8 cellular contexts compared by ENCODE assay signal in the genomic region with DNA sequence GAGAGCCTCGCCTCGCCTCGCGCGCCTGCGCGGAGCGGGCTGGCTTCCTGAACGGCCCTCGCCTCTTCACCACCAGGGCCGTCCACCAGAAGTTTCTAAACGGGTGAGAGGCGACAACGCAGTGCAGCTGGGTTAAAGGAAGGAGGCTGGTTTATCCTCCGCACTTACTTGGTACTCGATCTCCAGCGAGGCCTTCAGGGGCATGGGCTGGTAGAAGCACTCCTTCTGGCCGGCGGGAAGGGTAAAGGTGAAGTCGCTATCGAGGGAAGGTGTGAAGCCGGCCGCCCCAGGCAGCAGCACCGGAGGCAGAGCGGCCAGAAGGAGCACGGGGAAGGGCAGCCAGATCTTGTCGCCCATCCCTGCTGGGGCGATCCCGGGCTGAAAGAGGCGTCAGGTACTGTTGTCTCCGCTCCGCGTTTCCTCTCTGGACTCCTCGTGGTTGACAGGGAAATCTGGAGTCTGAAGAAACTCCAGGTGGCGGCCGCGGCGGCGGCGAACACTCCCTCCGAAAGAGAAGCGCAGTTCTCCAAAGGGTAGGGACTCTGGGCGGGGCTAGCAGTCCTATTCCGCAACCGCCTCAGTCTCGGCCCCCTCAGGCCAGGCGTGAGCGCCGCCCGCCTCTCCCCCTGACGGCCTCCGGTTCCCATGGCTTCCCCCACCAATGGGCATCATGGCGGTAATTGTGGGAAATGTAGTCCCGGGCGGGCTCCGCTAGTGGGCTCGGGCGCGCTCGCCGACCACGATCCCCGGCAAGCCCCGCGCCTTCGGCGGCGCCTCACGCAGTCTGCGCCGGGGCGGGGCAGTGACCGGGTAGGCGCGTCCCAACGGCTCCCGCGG. TPM values are rescaled to one million over a fixed set of nuclear protein-coding genes. Genes with fewer than 3 reads are reported as not detected.
DNase-seq lines count a peak whose midpoint lies in the region; ATAC-seq and TF ChIP-seq lines count a peak whose summit lies in the region.

Gene TMED5 (minus strand): TSS at position 528 of the 837 bp plus-strand sequence. CDS start 171 bp downstream, at position 357.

- ATAC-seq in CD4-positive, alpha-beta T cell (ENCODE audit: poor library complexity) = peak; percentile 78
- peak; percentile 86 for ATAC-seq in GM19397 (IDR thresholded peaks at IDR 0.05; ENCODE audit: unreplicated experiment)
- ATAC-seq in HG03571 (IDR thresholded peaks at IDR 0.05; ENCODE audit: unreplicated experiment) = peak; percentile 83
- peak; percentile 98 for ATAC-seq in left lung

- POLR2A ChIA-PET in CD4-positive, alpha-beta T cell (lab: Charles Lee) = interaction anchor here (1.0 to 2.3 kb wide), 4 partner anchors 10 to 166 kb away, joined by 3 to 9 read pairs (median 6); partner anchors contain the start of genes DR1 and MTF2

- H3K27ac ChIP-seq in CD4-positive, alpha-beta T cell (ENCODE audit: low read depth, low read length) = peak within 1 kb of the TSS; percentile 98
- H3K27ac ChIP-seq in left lung = peak within 1 kb of the TSS; percentile 98 to 99

- no peaks in the 10 kb centered on the region for H3K27me3 Mint-ChIP-seq in CD4-positive, alpha-beta T cell

- H3K36me3 Mint-ChIP-seq in CD4-positive, alpha-beta T cell (ENCODE audit: low read depth) = peaks cover 37% of the 10 kb centered on the region

- peaks cover 9 to 50% of the 10 kb centered on the region in 2 donors for H3K4me1 ChIP-seq in left lung

- TF ChIP-seq CTCF in CD4-positive, alpha-beta T cell (IDR thresholded peaks at IDR 0.05) = peak; percentile 14
- peak in 1 of 2 donors; percentile 44 for TF ChIP-seq CTCF in left lung (IDR thresholded peaks at IDR 0.05)

- CTCF ChIA-PET in CD4-positive, alpha-beta T cell (lab: Charles Lee) = no interaction called here

- peak within 1 kb of the TSS; percentile 95 for H3K27ac Mint-ChIP-seq in CD4-positive, alpha-beta T cell

- peak within 1 kb of the TSS; percentile 93 for H3K4me3 Mint-ChIP-seq in CD4-positive, alpha-beta T cell

- H3K4me3 ChIP-seq in left lung = peak within 1 kb of the TSS; percentile 73 to 91

- intact Hi-C loops in CD4-positive, alpha-beta T cell (cut with DNase I, micrococcal nuclease) = loop anchor here (2.0 to 10.0 kb wide), 9 partner anchors 55 to 878 kb away; partner anchors contain the start of genes DIPK1A (in 2 of the 2), MTF2 (in 2 of the 2), DR1 (in 1 of the 2) and GCLM (in 1 of the 2)
- intact Hi-C loops in left lung (cut with DNase I) = no loop called here

- no peaks in the 10 kb centered on the region for H3K9me3 ChIP-seq in CD4-positive, alpha-beta T cell (ENCODE audit: control insufficient read depth, low read length)
- no peaks in the 10 kb centered on the region for H3K9me3 ChIP-seq in left lung

- no peaks in the 10 kb centered on the region for H3K27me3 ChIP-seq in CD4-positive, alpha-beta T cell (ENCODE audit: control insufficient read depth, insufficient read depth, low read length)
- no peaks in the 10 kb centered on the region for H3K27me3 ChIP-seq in left lung

- H3K36me3 ChIP-seq in left lung = no peaks in the 10 kb centered on the region

- no peaks in the 10 kb centered on the region for H3K9me3 Mint-ChIP-seq in CD4-positive, alpha-beta T cell

- H3K4me1 Mint-ChIP-seq in CD4-positive, alpha-beta T cell (ENCODE audit: low read depth) = peaks cover 52% of the 10 kb centered on the region

- peak; percentile 88 to 96 (median 92) for DNase-seq in CD4-positive, alpha-beta T cell
- peak; percentile 96 for DNase-seq in NCI-H774 (lab: John Stamatoyannopoulos, UW)
- peak; percentile 88 to 92 for DNase-seq in activated CD4-positive, alpha-beta T cell treated with anti-CD3 and anti-CD28 coated beads, Interleukin-2, amount 50 U/mL, for 4 hours
- DNase-seq in dermis blood vessel endothelial cell = peak; percentile 98
- DNase-seq in left lung = peak; percentile 98 to 99
- DNase-seq in stimulated activated CD4-positive, alpha-beta T cell treated with anti-CD3 and anti-CD28 coated beads, Interleukin-2, amount 100 ng/mL, for 48 hours = peak; percentile 86 to 92

RNA-seq across cellular contexts. Expression of gene TMED5, which starts in this region (rescaled TPM):
- 10 to 100 TPM; 42.3 to 43.2 TPM for total RNA-seq in CD4-positive, alpha-beta T cell
- total RNA-seq in dermis blood vessel endothelial cell (55.8 and 66.9 TPM in 2 replicates), left lung (10 to 100 TPM; 89.2 to 95.5 TPM)

Comparison
In these comparisons a context has a peak if more than half of its experiments do, and no peak if none do; other contexts are left out.
1. Peak in every context shown above with its lines: DNase-seq, ATAC-seq, H3K4me3 ChIP-seq and H3K27ac ChIP-seq.
2. intact Hi-C loops: an anchor here in CD4-positive, alpha-beta T cell (2.0 to 10.0 kb wide); none called in left lung.